ENCODE assay signal across 1 cellular context in the genomic region with DNA sequence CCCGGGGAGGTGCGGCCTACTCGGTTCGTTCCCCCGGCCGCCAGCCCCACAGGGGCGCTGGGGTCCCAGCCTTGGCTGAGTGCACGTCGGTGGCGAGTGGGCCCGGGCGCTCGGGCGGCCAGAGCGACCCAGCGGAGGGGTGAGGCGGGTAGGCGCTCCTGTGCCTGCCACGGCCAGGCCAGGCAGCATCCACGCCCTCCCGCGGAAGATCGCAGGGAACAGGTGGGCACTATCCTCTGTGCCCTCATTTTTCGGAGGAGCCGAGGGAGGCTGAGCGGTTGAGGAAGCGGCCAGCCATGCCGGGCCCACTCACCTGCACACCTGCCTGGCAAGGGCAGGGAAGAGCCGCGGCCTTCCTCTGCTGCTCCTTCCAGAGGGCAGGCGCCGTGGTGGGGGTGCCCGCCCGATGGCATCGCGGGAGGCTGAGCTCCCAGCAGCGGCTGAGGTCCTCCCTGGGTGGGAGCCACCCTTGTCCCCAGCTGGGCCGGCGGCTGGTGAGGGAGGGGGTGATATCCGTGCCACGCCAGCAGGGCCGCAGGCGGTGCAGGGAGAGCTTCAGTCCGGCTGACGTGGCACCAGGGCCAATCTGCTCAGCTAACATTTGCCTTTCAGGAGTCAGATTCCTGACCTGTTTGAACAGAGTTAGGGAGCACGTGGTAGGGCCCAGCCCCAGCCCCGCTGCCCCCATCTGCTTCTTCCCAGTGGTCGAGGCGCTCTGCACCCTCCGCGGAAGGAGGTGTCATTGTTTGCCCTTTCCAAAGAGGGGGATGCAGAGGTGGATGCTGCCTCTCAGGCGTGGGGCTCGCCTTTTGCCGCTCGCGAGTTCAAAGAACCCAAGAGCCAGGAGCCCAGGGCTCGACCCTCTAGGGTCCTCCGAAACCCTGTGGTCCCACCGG.
TF ChIP-seq lines count a peak whose summit lies in the region.

No MANE protein-coding gene starts in this region.

TF ChIP-seq in HepG2, 621 proteins besides CTCF, POLR2A, EP300 and RAD21 (continued from another document and continues in another):
- TF ChIP-seq, protein P1, sequence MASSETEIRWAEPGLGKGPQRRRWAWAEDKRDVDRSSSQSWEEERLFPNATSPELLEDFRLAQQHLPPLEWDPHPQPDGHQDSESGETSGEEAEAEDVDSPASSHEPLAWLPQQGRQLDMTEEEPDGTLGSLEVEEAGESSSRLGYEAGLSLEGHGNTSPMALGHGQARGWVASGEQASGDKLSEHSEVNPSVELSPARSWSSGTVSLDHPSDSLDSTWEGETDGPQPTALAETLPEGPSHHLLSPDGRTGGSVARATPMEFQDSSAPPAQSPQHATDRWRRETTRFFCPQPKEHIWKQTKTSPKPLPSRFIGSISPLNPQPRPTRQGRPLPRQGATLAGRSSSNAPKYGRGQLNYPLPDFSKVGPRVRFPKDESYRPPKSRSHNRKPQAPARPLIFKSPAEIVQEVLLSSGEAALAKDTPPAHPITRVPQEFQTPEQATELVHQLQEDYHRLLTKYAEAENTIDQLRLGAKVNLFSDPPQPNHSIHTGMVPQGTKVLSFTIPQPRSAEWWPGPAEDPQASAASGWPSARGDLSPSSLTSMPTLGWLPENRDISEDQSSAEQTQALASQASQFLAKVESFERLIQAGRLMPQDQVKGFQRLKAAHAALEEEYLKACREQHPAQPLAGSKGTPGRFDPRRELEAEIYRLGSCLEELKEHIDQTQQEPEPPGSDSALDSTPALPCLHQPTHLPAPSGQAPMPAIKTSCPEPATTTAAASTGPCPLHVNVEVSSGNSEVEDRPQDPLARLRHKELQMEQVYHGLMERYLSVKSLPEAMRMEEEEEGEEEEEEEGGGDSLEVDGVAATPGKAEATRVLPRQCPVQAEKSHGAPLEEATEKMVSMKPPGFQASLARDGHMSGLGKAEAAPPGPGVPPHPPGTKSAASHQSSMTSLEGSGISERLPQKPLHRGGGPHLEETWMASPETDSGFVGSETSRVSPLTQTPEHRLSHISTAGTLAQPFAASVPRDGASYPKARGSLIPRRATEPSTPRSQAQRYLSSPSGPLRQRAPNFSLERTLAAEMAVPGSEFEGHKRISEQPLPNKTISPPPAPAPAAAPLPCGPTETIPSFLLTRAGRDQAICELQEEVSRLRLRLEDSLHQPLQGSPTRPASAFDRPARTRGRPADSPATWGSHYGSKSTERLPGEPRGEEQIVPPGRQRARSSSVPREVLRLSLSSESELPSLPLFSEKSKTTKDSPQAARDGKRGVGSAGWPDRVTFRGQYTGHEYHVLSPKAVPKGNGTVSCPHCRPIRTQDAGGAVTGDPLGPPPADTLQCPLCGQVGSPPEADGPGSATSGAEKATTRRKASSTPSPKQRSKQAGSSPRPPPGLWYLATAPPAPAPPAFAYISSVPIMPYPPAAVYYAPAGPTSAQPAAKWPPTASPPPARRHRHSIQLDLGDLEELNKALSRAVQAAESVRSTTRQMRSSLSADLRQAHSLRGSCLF (CRISPR knock-in tag; IDR thresholded peaks at IDR 0.05; ENCODE audit: borderline replicate concordance) = no peak
- TF ChIP-seq, protein P2, sequence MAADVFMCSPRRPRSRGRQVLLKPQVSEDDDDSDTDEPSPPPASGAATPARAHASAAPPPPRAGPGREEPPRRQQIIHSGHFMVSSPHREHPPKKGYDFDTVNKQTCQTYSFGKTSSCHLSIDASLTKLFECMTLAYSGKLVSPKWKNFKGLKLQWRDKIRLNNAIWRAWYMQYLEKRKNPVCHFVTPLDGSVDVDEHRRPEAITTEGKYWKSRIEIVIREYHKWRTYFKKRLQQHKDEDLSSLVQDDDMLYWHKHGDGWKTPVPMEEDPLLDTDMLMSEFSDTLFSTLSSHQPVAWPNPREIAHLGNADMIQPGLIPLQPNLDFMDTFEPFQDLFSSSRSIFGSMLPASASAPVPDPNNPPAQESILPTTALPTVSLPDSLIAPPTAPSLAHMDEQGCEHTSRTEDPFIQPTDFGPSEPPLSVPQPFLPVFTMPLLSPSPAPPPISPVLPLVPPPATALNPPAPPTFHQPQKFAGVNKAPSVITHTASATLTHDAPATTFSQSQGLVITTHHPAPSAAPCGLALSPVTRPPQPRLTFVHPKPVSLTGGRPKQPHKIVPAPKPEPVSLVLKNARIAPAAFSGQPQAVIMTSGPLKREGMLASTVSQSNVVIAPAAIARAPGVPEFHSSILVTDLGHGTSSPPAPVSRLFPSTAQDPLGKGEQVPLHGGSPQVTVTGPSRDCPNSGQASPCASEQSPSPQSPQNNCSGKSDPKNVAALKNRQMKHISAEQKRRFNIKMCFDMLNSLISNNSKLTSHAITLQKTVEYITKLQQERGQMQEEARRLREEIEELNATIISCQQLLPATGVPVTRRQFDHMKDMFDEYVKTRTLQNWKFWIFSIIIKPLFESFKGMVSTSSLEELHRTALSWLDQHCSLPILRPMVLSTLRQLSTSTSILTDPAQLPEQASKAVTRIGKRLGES (CRISPR knock-in tag; IDR thresholded peaks at IDR 0.05; ENCODE audit: borderline replicate concordance) = no peak
- peak; percentile 50; the same call in 1 of the 2 replicates for TF ChIP-seq ZNF589 (CRISPR knock-in tag; conservative IDR thresholded peaks at IDR 0.05)
- no peak for TF ChIP-seq ZMYM4 (CRISPR knock-in tag; IDR thresholded peaks at IDR 0.05)
- TF ChIP-seq ELF3 (CRISPR knock-in tag; IDR thresholded peaks at IDR 0.05) = no peak
- no peak for TF ChIP-seq ZNF619 (CRISPR knock-in tag; IDR thresholded peaks at IDR 0.05)
- TF ChIP-seq ZNF496 (CRISPR knock-in tag; IDR thresholded peaks at IDR 0.05; ENCODE audit: insufficient replicate concordance) = no peak
- no peak for TF ChIP-seq ZNF468 (CRISPR knock-in tag; IDR thresholded peaks at IDR 0.05)
- TF ChIP-seq, protein P3, sequence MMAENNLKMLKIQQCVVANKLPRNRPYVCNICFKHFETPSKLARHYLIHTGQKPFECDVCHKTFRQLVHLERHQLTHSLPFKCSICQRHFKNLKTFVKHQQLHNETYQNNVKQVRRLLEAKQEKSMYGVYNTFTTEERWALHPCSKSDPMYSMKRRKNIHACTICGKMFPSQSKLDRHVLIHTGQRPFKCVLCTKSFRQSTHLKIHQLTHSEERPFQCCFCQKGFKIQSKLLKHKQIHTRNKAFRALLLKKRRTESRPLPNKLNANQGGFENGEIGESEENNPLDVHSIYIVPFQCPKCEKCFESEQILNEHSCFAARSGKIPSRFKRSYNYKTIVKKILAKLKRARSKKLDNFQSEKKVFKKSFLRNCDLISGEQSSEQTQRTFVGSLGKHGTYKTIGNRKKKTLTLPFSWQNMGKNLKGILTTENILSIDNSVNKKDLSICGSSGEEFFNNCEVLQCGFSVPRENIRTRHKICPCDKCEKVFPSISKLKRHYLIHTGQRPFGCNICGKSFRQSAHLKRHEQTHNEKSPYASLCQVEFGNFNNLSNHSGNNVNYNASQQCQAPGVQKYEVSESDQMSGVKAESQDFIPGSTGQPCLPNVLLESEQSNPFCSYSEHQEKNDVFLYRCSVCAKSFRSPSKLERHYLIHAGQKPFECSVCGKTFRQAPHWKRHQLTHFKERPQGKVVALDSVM (CRISPR knock-in tag; IDR thresholded peaks at IDR 0.05) = no peak
- no peak for TF ChIP-seq ZNF792 (CRISPR knock-in tag; IDR thresholded peaks at IDR 0.05)
- no peak for TF ChIP-seq IKZF4 (CRISPR knock-in tag; IDR thresholded peaks at IDR 0.05; ENCODE audit: borderline replicate concordance, low read depth, not compliant biosample characterization)
- TF ChIP-seq ZFYVE20 (CRISPR knock-in tag; IDR thresholded peaks at IDR 0.05; ENCODE audit: borderline replicate concordance, low read depth) = no peak
- peak; percentile 2; the same call in 1 of the 2 replicates for TF ChIP-seq ELF1 (CRISPR knock-in tag; IDR thresholded peaks at IDR 0.05)
- TF ChIP-seq, protein P4, sequence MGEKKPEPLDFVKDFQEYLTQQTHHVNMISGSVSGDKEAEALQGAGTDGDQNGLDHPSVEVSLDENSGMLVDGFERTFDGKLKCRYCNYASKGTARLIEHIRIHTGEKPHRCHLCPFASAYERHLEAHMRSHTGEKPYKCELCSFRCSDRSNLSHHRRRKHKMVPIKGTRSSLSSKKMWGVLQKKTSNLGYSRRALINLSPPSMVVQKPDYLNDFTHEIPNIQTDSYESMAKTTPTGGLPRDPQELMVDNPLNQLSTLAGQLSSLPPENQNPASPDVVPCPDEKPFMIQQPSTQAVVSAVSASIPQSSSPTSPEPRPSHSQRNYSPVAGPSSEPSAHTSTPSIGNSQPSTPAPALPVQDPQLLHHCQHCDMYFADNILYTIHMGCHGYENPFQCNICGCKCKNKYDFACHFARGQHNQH (CRISPR knock-in tag; IDR thresholded peaks at IDR 0.05) = no peak; the same call in 1 of the 2 replicates
- TF ChIP-seq, protein P5, sequence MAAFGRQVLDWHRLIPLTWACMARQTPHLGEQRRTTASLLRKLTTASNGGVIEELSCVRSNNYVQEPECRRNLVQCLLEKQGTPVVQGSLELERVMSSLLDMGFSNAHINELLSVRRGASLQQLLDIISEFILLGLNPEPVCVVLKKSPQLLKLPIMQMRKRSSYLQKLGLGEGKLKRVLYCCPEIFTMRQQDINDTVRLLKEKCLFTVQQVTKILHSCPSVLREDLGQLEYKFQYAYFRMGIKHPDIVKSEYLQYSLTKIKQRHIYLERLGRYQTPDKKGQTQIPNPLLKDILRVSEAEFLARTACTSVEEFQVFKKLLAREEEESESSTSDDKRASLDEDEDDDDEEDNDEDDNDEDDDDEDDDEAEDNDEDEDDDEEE (CRISPR knock-in tag; IDR thresholded peaks at IDR 0.05) = peak; percentile 45; the same call in 1 of the 2 replicates
- TF ChIP-seq GATAD1 (CRISPR knock-in tag; IDR thresholded peaks at IDR 0.05) = 0 out of 2 replicates have a peak, but pooled peaks have one; percentile 7
- TF ChIP-seq MZF1 (CRISPR knock-in tag; IDR thresholded peaks at IDR 0.05; ENCODE audit: borderline replicate concordance) = no peak
- TF ChIP-seq, protein P6, sequence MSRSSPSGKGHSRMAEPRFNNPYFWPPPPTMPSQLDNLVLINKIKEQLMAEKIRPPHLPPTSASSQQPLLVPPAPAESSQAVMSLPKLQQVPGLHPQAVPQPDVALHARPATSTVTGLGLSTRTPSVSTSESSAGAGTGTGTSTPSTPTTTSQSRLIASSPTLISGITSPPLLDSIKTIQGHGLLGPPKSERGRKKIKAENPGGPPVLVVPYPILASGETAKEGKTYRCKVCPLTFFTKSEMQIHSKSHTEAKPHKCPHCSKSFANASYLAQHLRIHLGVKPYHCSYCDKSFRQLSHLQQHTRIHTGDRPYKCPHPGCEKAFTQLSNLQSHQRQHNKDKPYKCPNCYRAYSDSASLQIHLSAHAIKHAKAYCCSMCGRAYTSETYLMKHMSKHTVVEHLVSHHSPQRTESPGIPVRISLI (CRISPR knock-in tag; IDR thresholded peaks at IDR 0.05; ENCODE audit: borderline replicate concordance) = no peak
- TF ChIP-seq NFE2L2 (IDR thresholded peaks at IDR 0.05; ENCODE audit: low read length) = no peak
- TF ChIP-seq, protein P7, sequence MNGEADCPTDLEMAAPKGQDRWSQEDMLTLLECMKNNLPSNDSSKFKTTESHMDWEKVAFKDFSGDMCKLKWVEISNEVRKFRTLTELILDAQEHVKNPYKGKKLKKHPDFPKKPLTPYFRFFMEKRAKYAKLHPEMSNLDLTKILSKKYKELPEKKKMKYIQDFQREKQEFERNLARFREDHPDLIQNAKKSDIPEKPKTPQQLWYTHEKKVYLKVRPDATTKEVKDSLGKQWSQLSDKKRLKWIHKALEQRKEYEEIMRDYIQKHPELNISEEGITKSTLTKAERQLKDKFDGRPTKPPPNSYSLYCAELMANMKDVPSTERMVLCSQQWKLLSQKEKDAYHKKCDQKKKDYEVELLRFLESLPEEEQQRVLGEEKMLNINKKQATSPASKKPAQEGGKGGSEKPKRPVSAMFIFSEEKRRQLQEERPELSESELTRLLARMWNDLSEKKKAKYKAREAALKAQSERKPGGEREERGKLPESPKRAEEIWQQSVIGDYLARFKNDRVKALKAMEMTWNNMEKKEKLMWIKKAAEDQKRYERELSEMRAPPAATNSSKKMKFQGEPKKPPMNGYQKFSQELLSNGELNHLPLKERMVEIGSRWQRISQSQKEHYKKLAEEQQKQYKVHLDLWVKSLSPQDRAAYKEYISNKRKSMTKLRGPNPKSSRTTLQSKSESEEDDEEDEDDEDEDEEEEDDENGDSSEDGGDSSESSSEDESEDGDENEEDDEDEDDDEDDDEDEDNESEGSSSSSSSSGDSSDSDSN (CRISPR knock-in tag; IDR thresholded peaks at IDR 0.05) = peak; percentile 44; the same call in 1 of the 2 replicates
- no peak for TF ChIP-seq MEIS1 (CRISPR knock-in tag; IDR thresholded peaks at IDR 0.05; ENCODE audit: borderline replicate concordance)
- TF ChIP-seq, protein P8, sequence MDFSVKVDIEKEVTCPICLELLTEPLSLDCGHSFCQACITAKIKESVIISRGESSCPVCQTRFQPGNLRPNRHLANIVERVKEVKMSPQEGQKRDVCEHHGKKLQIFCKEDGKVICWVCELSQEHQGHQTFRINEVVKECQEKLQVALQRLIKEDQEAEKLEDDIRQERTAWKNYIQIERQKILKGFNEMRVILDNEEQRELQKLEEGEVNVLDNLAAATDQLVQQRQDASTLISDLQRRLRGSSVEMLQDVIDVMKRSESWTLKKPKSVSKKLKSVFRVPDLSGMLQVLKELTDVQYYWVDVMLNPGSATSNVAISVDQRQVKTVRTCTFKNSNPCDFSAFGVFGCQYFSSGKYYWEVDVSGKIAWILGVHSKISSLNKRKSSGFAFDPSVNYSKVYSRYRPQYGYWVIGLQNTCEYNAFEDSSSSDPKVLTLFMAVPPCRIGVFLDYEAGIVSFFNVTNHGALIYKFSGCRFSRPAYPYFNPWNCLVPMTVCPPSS (IDR thresholded peaks at IDR 0.05) = no peak
- no peak for TF ChIP-seq ZNF10 (CRISPR knock-in tag; IDR thresholded peaks at IDR 0.05; ENCODE audit: borderline replicate concordance, low read depth)
- TF ChIP-seq, protein P9, sequence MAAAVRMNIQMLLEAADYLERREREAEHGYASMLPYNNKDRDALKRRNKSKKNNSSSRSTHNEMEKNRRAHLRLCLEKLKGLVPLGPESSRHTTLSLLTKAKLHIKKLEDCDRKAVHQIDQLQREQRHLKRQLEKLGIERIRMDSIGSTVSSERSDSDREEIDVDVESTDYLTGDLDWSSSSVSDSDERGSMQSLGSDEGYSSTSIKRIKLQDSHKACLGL (CRISPR knock-in tag; IDR thresholded peaks at IDR 0.05) = 0 out of 2 replicates have a peak, but pooled peaks have one; percentile 30
- TF ChIP-seq CBFB (CRISPR knock-in tag; IDR thresholded peaks at IDR 0.05) = 0 out of 2 replicates have a peak, but pooled peaks have one; percentile 6
- no peak for TF ChIP-seq JDP2 (CRISPR knock-in tag; IDR thresholded peaks at IDR 0.05; ENCODE audit: borderline replicate concordance)
- TF ChIP-seq ZNF333 (CRISPR knock-in tag; IDR thresholded peaks at IDR 0.05; ENCODE audit: borderline replicate concordance) = no peak
- no peak for TF ChIP-seq ZNF570 (CRISPR knock-in tag; IDR thresholded peaks at IDR 0.05; ENCODE audit: borderline replicate concordance)
- TF ChIP-seq MAF1 (CRISPR knock-in tag; IDR thresholded peaks at IDR 0.05; ENCODE audit: borderline replicate concordance) = no peak
- TF ChIP-seq ZNF180 (CRISPR knock-in tag; IDR thresholded peaks at IDR 0.05; ENCODE audit: borderline replicate concordance, low read depth) = no peak
- TF ChIP-seq, protein P10, sequence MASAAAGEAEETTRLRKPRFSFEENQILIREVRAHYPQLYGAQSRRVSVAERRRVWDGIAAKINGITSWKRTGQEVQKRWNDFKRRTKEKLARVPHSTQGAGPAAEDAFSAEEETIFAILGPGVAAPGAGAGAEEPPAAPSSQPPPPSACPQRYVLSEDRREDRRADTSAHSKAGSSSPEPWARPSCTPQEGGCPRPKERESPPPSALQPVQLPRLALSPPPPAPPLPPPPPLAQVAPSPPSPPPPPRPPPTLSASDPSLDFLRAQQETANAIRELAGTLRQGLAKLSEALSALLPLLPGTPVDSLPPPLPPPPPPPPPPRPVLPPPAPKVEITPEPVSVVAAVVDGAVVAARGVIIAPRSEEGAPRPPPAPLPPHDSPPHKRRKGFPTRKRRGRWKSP (CRISPR knock-in tag; IDR thresholded peaks at IDR 0.05) = no peak
- TF ChIP-seq IKZF1 (IDR thresholded peaks at IDR 0.05) = no peak
- TF ChIP-seq ZNF460 (CRISPR knock-in tag; IDR thresholded peaks at IDR 0.05; ENCODE audit: borderline replicate concordance) = no peak
